ENCODE assay signal across 25 cellular contexts in genomic region chr15:98917417-98917816, GRCh38.
A peak's percentile ranks its signal among the peaks of the same experiment; 100 is the strongest.
DNase-seq lines count a peak whose midpoint lies in the region; ATAC-seq, FAIRE-seq and TF ChIP-seq lines count a peak whose summit lies in the region.
"Had no signal": no experiment of that assay in that cellular context is flagged by ENCODE, and none has a peak within 500 bp of the region (broad histone marks: within the 10 kb centered on the region; RNA-seq: fewer than 3 reads in every experiment).

No MANE protein-coding gene starts in this region.

- H3K9ac ChIP-seq in HepG2 (ENCODE audit: insufficient read depth, low read depth, low read length) = no peak overlapping the region
- H3K9ac ChIP-seq: BLaER1 had no signal

- peaks cover 25% of the 10 kb centered on the region for H3K4me1 Mint-ChIP-seq in activated naive CD4-positive, alpha-beta T cell treated with anti-CD3 and anti-CD28 coated beads for 36 hours (ENCODE audit: low read depth)
- H3K4me1 Mint-ChIP-seq in endothelial cell (ENCODE audit: unreplicated experiment) = peaks cover 12% of the 10 kb centered on the region
- H3K4me1 Mint-ChIP-seq in activated CD8-positive, alpha-beta memory T cell treated with anti-CD3 and anti-CD28 coated beads, Interleukin-2, amount 10 ng/mL, durations not matched to agents 7 days and 5 days = peaks cover 20% of the 10 kb centered on the region
- peaks cover 4 to 7% of the 10 kb centered on the region in 2 donors for H3K4me1 Mint-ChIP-seq in effector memory CD8-positive, alpha-beta T cell (ENCODE audit: low read depth in 2 of 2)
- H3K4me1 Mint-ChIP-seq: GM23338, H9 had no signal

- POLR2A ChIA-PET in HepG2 (lab: Yijun Ruan, JAX) = no interaction called here

- TF ChIP-seq CTCF in endothelial cell (IDR thresholded peaks at IDR 0.05; ENCODE audit: unreplicated experiment) (no peak), HepG2 (CRISPR knock-in tag; IDR thresholded peaks at IDR 0.05) (no peak)

- peaks cover 35% of the 10 kb centered on the region for H3K36me3 Mint-ChIP-seq in activated naive CD4-positive, alpha-beta T cell treated with anti-CD3 and anti-CD28 coated beads for 36 hours (ENCODE audit: low read depth)
- H3K36me3 Mint-ChIP-seq in endothelial cell (ENCODE audit: low read depth, unreplicated experiment) = peaks cover 31% of the 10 kb centered on the region
- H3K36me3 Mint-ChIP-seq in activated CD8-positive, alpha-beta memory T cell treated with anti-CD3 and anti-CD28 coated beads, Interleukin-2, amount 10 ng/mL, durations not matched to agents 7 days and 5 days = peaks cover 2% of the 10 kb centered on the region
- H3K36me3 Mint-ChIP-seq in effector memory CD8-positive, alpha-beta T cell (ENCODE audit: insufficient read depth) = peaks cover 5% of the 10 kb centered on the region

- no peaks in the 10 kb centered on the region for H3K9me3 ChIP-seq in KOPT-K1 (ENCODE audit: insufficient read depth, low read length, poor library complexity, severe bottlenecking)
- no peaks in the 10 kb centered on the region for H3K9me3 ChIP-seq in HepG2 (ENCODE audit: low read length)
- H3K9me3 ChIP-seq: BLaER1 had no signal

- no peaks in the 10 kb centered on the region for H3K4me1 ChIP-seq in HepG2 (ENCODE audit: insufficient read depth, low read length)

- BruUV-seq in HepG2 (replicated peaks; lab: Mats Ljungman, UMichigan) = no TSS peak

- H3K27ac Mint-ChIP-seq in activated naive CD4-positive, alpha-beta T cell treated with anti-CD3 and anti-CD28 coated beads for 36 hours = peak overlapping the region; percentile 5
- H3K27ac Mint-ChIP-seq in endothelial cell (ENCODE audit: unreplicated experiment) = peak overlapping the region; percentile 6
- H3K27ac Mint-ChIP-seq in activated CD8-positive, alpha-beta memory T cell treated with anti-CD3 and anti-CD28 coated beads, Interleukin-2, amount 10 ng/mL, durations not matched to agents 7 days and 5 days = no peak overlapping the region
- H3K27ac Mint-ChIP-seq in effector memory CD8-positive, alpha-beta T cell = no peak overlapping the region
- H3K27ac Mint-ChIP-seq: B cell; CD4-positive, CD25-positive, alpha-beta regulatory T cell; CD8-positive, alpha-beta memory T cell; GM23338; H9 had no signal

- H3K4me3 Mint-ChIP-seq in activated naive CD4-positive, alpha-beta T cell treated with anti-CD3 and anti-CD28 coated beads for 36 hours = no peak overlapping the region
- H3K4me3 Mint-ChIP-seq in endothelial cell (ENCODE audit: unreplicated experiment) = no peak overlapping the region
- no peak overlapping the region for H3K4me3 Mint-ChIP-seq in activated CD8-positive, alpha-beta memory T cell treated with anti-CD3 and anti-CD28 coated beads, Interleukin-2, amount 10 ng/mL, durations not matched to agents 7 days and 5 days
- H3K4me3 Mint-ChIP-seq in effector memory CD8-positive, alpha-beta T cell = no peak overlapping the region
- H3K4me3 Mint-ChIP-seq: B cell; CD4-positive, CD25-positive, alpha-beta regulatory T cell; CD8-positive, alpha-beta memory T cell; GM23338; H9 had no signal

- H4K20me1 ChIP-seq in HepG2 (ENCODE audit: insufficient read depth, low read length) = 0 out of 2 replicates have a peak, but pooled peaks cover 3% of the 10 kb centered on the region

- ATAC-seq in activated CD8-positive, alpha-beta memory T cell treated with anti-CD3 and anti-CD28 coated beads, Interleukin-2, amount 10 ng/mL, durations not matched to agents 7 days and 5 days = no peak
- ATAC-seq in HepG2 = no peak
- ATAC-seq in GM19452 (IDR thresholded peaks at IDR 0.05; ENCODE audit: unreplicated experiment) = no peak
- no peak for ATAC-seq in effector memory CD8-positive, alpha-beta T cell (replicated peaks)
- ATAC-seq: GM12878, GM23338, HCT116 had no signal

- TF ChIP-seq POLR2A in HepG2 (IDR thresholded peaks at IDR 0.05; ENCODE audit: insufficient read depth in 1 of 2, low read depth in 2 of 2, low read length in 2 of 2) = no peak

- no peaks in the 10 kb centered on the region for H3K27me3 ChIP-seq in HepG2 (ENCODE audit: control insufficient read depth in 1 of 2, insufficient read depth in 2 of 2, low read length in 2 of 2)
- H3K27me3 ChIP-seq: BLaER1 had no signal

- H3K4me2 ChIP-seq in HepG2 (ENCODE audit: low read depth, low read length) = no peak overlapping the region
- H3K4me2 ChIP-seq: BLaER1, GM23338 had no signal

- no peak overlapping the region for H2AFZ ChIP-seq in HepG2 (ENCODE audit: low read length)
- H2AFZ ChIP-seq: GM23338 had no signal

- no peak for DNase-seq in activated naive CD4-positive, alpha-beta T cell treated with anti-CD3 and anti-CD28 coated beads for 36 hours
- no peak for DNase-seq in activated naive CD4-positive, alpha-beta T cell treated with anti-CD3 and anti-CD28 coated beads, Interleukin-2, amount 50 U/mL, for 16 hours
- no peak for DNase-seq in endothelial cell (ENCODE audit: low spot score)
- DNase-seq in activated CD8-positive, alpha-beta memory T cell treated with anti-CD3 and anti-CD28 coated beads, Interleukin-2, amount 10 ng/mL, durations not matched to agents 7 days and 5 days = no peak
- no peak for DNase-seq in HepG2 (ENCODE audit: low spot score)
- no peak for DNase-seq in effector memory CD8-positive, alpha-beta T cell
- DNase-seq: CD4-positive, CD25-positive, alpha-beta regulatory T cell; CD8-positive, alpha-beta memory T cell; DMS 273 treated with DMSO at 0.1 percent for 48 hours; DMS79; EL; GDM1; H9 had no signal

- 96% methylated on average over 3 of the region's 3 CpGs for WGBS in HepG2 (ENCODE audit: low lambda C conversion rate)

- in situ Hi-C loops in HepG2 (cut with HindIII; ENCODE audit: extremely low pct_ligation_motif_present, low pct_unique_long_range_greater_than_20kb) = no loop called here

- intact Hi-C loops in activated naive CD4-positive, alpha-beta T cell treated with anti-CD3 and anti-CD28 coated beads for 36 hours (cut with micrococcal nuclease) = loop anchor here (10.0 kb wide), 1 partner anchor 137 kb away; no protein-coding TSS in a partner anchor
- intact Hi-C loops in HepG2 (cut with micrococcal nuclease; ENCODE audit: unreplicated experiment) = no loop called here

- no peaks in the 10 kb centered on the region for H3K9me3 Mint-ChIP-seq in activated naive CD4-positive, alpha-beta T cell treated with anti-CD3 and anti-CD28 coated beads for 36 hours
- H3K9me3 Mint-ChIP-seq in endothelial cell (ENCODE audit: unreplicated experiment) = no peaks in the 10 kb centered on the region
- H3K9me3 Mint-ChIP-seq in activated CD8-positive, alpha-beta memory T cell treated with anti-CD3 and anti-CD28 coated beads, Interleukin-2, amount 10 ng/mL, durations not matched to agents 7 days and 5 days (ENCODE audit: low read depth) = no peaks in the 10 kb centered on the region
- no peaks in the 10 kb centered on the region for H3K9me3 Mint-ChIP-seq in effector memory CD8-positive, alpha-beta T cell
- H3K9me3 Mint-ChIP-seq: GM23338, H9 had no signal

- no peak for TF ChIP-seq EP300 in HepG2 (IDR thresholded peaks at IDR 0.05; ENCODE audit: low read depth in 2 of 2, low read length in 2 of 2)
- TF ChIP-seq EP300 in HepG2 (CRISPR knock-in tag; IDR thresholded peaks at IDR 0.05; ENCODE audit: borderline replicate concordance) = no peak

- H3K4me3 ChIP-seq in HepG2 (replicated peaks in 1 of 3; ENCODE audit: insufficient read depth in 1 of 3, low read depth in 2 of 3, low read length in 3 of 3) = no peak overlapping the region
- H3K4me3 ChIP-seq: BLaER1, GM12878, GM23338 had no signal

- no peak for FAIRE-seq in HepG2 (lab: Jason Lieb, UNC)
- FAIRE-seq: A204.1, D721Med, GM12878, GM19239 had no signal

- H3K27me3 Mint-ChIP-seq in activated naive CD4-positive, alpha-beta T cell treated with anti-CD3 and anti-CD28 coated beads for 36 hours (ENCODE audit: low read depth) = no peaks in the 10 kb centered on the region
- H3K27me3 Mint-ChIP-seq in endothelial cell (ENCODE audit: unreplicated experiment) = peaks cover 5% of the 10 kb centered on the region
- no peaks in the 10 kb centered on the region for H3K27me3 Mint-ChIP-seq in activated CD8-positive, alpha-beta memory T cell treated with anti-CD3 and anti-CD28 coated beads, Interleukin-2, amount 10 ng/mL, durations not matched to agents 7 days and 5 days
- peaks cover 0 to 15% of the 10 kb centered on the region in 2 donors for H3K27me3 Mint-ChIP-seq in effector memory CD8-positive, alpha-beta T cell
- H3K27me3 Mint-ChIP-seq: B cell had no signal

- no peaks in the 10 kb centered on the region for H3K79me2 ChIP-seq in HepG2 (ENCODE audit: insufficient read depth, low read length)

- H3K27ac ChIP-seq in KOPT-K1 (ENCODE audit: low read depth, low read length, poor library complexity, severe bottlenecking) (peak overlapping the region; percentile 33), HepG2 (ENCODE audit: extremely low read length, insufficient read depth, low read length) (no peak overlapping the region)
- H3K27ac ChIP-seq: 22Rv1, BLaER1, C4-2B had no signal

- H3K36me3 ChIP-seq in KOPT-K1 (ENCODE audit: insufficient read depth, low read length) (no peaks in the 10 kb centered on the region), HepG2 (replicated peaks in 1 of 2; ENCODE audit: control insufficient read depth in 1 of 2, insufficient read depth in 2 of 2, low read length in 2 of 2) (peaks cover 40 to 91% of the 10 kb centered on the region in 2 experiments)

- TF ChIP-seq RAD21 in HepG2 (CRISPR knock-in tag; IDR thresholded peaks at IDR 0.05) = no peak

- CTCF ChIA-PET in activated naive CD4-positive, alpha-beta T cell treated with anti-CD3 and anti-CD28 coated beads for 36 hours (lab: Charles Lee) = no interaction called here
- CTCF ChIA-PET in activated CD8-positive, alpha-beta memory T cell treated with anti-CD3 and anti-CD28 coated beads, Interleukin-2, amount 10 ng/mL, durations not matched to agents 7 days and 5 days (lab: Charles Lee) = no interaction called here
- CTCF ChIA-PET in HepG2 (lab: Yijun Ruan, JAX; ENCODE audit: low intra/inter-chr PET ratio, low total read pairs) = no interaction called here

TF ChIP-seq in HepG2, 621 proteins besides CTCF, POLR2A, EP300 and RAD21 (continues in another document):
- TF ChIP-seq ZNF678 (CRISPR knock-in tag; IDR thresholded peaks at IDR 0.05) = no peak

Comparison
In these comparisons a context has a peak if more than half of its experiments do, and no peak if none do; other contexts are left out.
1. H3K27ac Mint-ChIP-seq: peak in activated naive CD4-positive, alpha-beta T cell treated with anti-CD3 and anti-CD28 coated beads for 36 hours (single experiment) and endothelial cell (single experiment); none in activated CD8-positive, alpha-beta memory T cell treated with anti-CD3 and anti-CD28 coated beads, Interleukin-2, amount 10 ng/mL, durations not matched to agents 7 days and 5 days (single experiment) and effector memory CD8-positive, alpha-beta T cell (0 of 2).